Comparison of ENCODE assay signal across 14 cellular contexts in the genomic region with DNA sequence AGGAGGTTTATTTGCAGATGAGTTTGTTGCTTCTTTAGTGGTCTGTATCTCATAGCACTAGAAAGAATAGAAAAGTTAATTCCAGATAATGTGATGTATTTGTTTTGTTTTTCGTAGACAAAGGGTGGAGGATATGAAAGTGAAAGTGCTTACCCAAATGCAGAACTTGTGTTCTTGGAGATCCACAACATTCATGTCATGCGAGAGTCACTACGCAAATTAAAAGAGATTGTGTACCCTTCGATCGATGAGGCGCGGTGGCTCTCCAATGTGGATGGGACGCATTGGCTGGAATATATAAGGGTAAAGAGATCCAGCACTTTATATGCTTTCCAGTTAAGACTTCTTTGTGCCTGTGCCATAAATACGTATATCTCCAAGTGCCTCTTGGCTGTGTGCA. TPM values are rescaled to one million over a fixed set of nuclear protein-coding genes. Genes with fewer than 3 reads are reported as not detected.
DNase-seq lines count a peak whose midpoint lies in the region; ATAC-seq, FAIRE-seq and TF ChIP-seq lines count a peak whose summit lies in the region.
"Had no signal": no experiment of that assay in that cellular context is flagged by ENCODE, and none has a peak within 500 bp of the region (broad histone marks: within the 10 kb centered on the region; RNA-seq: fewer than 3 reads in every experiment).

No MANE protein-coding gene starts in this region.

- no peak for DNase-seq in GM12892 (ENCODE audit: insufficient read length)
- DNase-seq in activated CD4-positive, alpha-beta memory T cell treated with anti-CD3 and anti-CD28 coated beads, Interleukin-2, amount 10 ng/mL, durations not matched to agents 7 days and 5 days = no peak
- no peak for DNase-seq in natural killer cell
- DNase-seq in DMS79 (lab: John Stamatoyannopoulos, UW) = no peak
- DNase-seq in retina = no peak
- DNase-seq in PC-9 = no peak
- DNase-seq: GOT3, heart right ventricle, NCI-H1092, NCI-H446 treated with DMSO at 0.1 percent for 48 hours, tibial artery had no signal

- no TSS peak for BruUV-seq in PC-9 (replicated peaks; lab: Mats Ljungman, UMichigan)

- no peaks in the 10 kb centered on the region for H4K20me1 ChIP-seq in PC-9 (ENCODE audit: insufficient read depth)

- H3K9me2 ChIP-seq in PC-9 (ENCODE audit: insufficient read depth) = no peaks in the 10 kb centered on the region

- no peaks in the 10 kb centered on the region for H3K9me3 Mint-ChIP-seq in activated CD4-positive, alpha-beta memory T cell treated with anti-CD3 and anti-CD28 coated beads, Interleukin-2, amount 10 ng/mL, durations not matched to agents 7 days and 5 days
- H3K9me3 Mint-ChIP-seq in natural killer cell = no peaks in the 10 kb centered on the region

- H3K36me3 Mint-ChIP-seq in activated CD4-positive, alpha-beta memory T cell treated with anti-CD3 and anti-CD28 coated beads, Interleukin-2, amount 10 ng/mL, durations not matched to agents 7 days and 5 days (ENCODE audit: low read depth) = peaks cover 83% of the 10 kb centered on the region
- H3K36me3 Mint-ChIP-seq in natural killer cell = no peaks in the 10 kb centered on the region

- peak overlapping the region; percentile 8 for H3K4me3 Mint-ChIP-seq in activated CD4-positive, alpha-beta memory T cell treated with anti-CD3 and anti-CD28 coated beads, Interleukin-2, amount 10 ng/mL, durations not matched to agents 7 days and 5 days
- H3K4me3 Mint-ChIP-seq in natural killer cell = peak overlapping the region; percentile 29
- H3K4me3 Mint-ChIP-seq: brain had no signal

- peaks cover 19% of the 10 kb centered on the region for H3K36me3 ChIP-seq in PC-9 (ENCODE audit: low read depth)

- H3K27ac ChIP-seq in PC-9 = no peak overlapping the region
- H3K27ac ChIP-seq: tibial artery had no signal

- H3K4me2 ChIP-seq in PC-9 = no peak overlapping the region

- no peaks in the 10 kb centered on the region for H3K27me3 Mint-ChIP-seq in activated CD4-positive, alpha-beta memory T cell treated with anti-CD3 and anti-CD28 coated beads, Interleukin-2, amount 10 ng/mL, durations not matched to agents 7 days and 5 days
- H3K27me3 Mint-ChIP-seq in natural killer cell (ENCODE audit: low read depth in 2 of 2) = no peaks in the 10 kb centered on the region

- intact Hi-C loops in natural killer cell (cut with micrococcal nuclease) = no loop called here
- intact Hi-C loops in PC-9 (cut with micrococcal nuclease; ENCODE audit: unreplicated experiment) = no loop called here

- ATAC-seq in HG02759 (IDR thresholded peaks at IDR 0.05; ENCODE audit: unreplicated experiment) = peak; percentile 63
- ATAC-seq in natural killer cell = peak in 2 of 3 donors; percentile 24 to 28
- ATAC-seq: heart right ventricle had no signal

- H3K79me2 ChIP-seq in PC-9 (ENCODE audit: low read depth) = no peaks in the 10 kb centered on the region

- no peak for TF ChIP-seq POLR2A in GM12892 (IDR thresholded peaks at IDR 0.05; ENCODE audit: low read depth, low read length)

- no peak overlapping the region for H2AFZ ChIP-seq in PC-9

- peak overlapping the region; percentile 57 for H3K27ac Mint-ChIP-seq in activated CD4-positive, alpha-beta memory T cell treated with anti-CD3 and anti-CD28 coated beads, Interleukin-2, amount 10 ng/mL, durations not matched to agents 7 days and 5 days
- peak overlapping the region; percentile 64 to 85 for H3K27ac Mint-ChIP-seq in natural killer cell

- H3K27me3 ChIP-seq in PC-9 (ENCODE audit: insufficient read depth, low read depth) = no peaks in the 10 kb centered on the region
- H3K27me3 ChIP-seq: heart right ventricle, tibial artery had no signal

- TF ChIP-seq CTCF in natural killer cell (IDR thresholded peaks at IDR 0.05) (no peak), PC-9 (conservative IDR thresholded peaks at IDR 0.05) (no peak)

- H3K9me3 ChIP-seq in PC-9 (ENCODE audit: insufficient read depth, low read depth) = no peaks in the 10 kb centered on the region
- H3K9me3 ChIP-seq: heart right ventricle, tibial artery had no signal

- no peaks in the 10 kb centered on the region for H3F3A ChIP-seq in PC-9 (ENCODE audit: insufficient read depth, low read depth)

- H3K4me1 ChIP-seq in PC-9 (replicated peaks; ENCODE audit: insufficient read depth) = peaks cover under 1% of the 10 kb centered on the region; the same call in 1 of the 2 replicates
- H3K4me1 ChIP-seq: tibial artery had no signal

- peaks cover 29% of the 10 kb centered on the region for H3K4me1 Mint-ChIP-seq in activated CD4-positive, alpha-beta memory T cell treated with anti-CD3 and anti-CD28 coated beads, Interleukin-2, amount 10 ng/mL, durations not matched to agents 7 days and 5 days
- H3K4me1 Mint-ChIP-seq in natural killer cell = peaks cover 9 to 27% of the 10 kb centered on the region in 2 donors
- H3K4me1 Mint-ChIP-seq: brain had no signal

- POLR2A ChIA-PET in activated CD4-positive, alpha-beta memory T cell treated with anti-CD3 and anti-CD28 coated beads, Interleukin-2, amount 10 ng/mL, durations not matched to agents 7 days and 5 days (lab: Charles Lee) = interaction anchor here (1.3 kb wide), 1 partner anchor 10 kb away, joined by 3 read pairs; no protein-coding TSS in a partner anchor
- POLR2A ChIA-PET in PC-9 (lab: Charles Lee; ENCODE audit: unreplicated experiment) = no interaction called here

- no peak overlapping the region for H3K4me3 ChIP-seq in PC-9
- H3K4me3 ChIP-seq: heart right ventricle, tibial artery had no signal

- FAIRE-seq in GM12892 (lab: Jason Lieb, UNC) = peak; percentile 46
- FAIRE-seq: endometrium had no signal

- CTCF ChIA-PET in activated CD4-positive, alpha-beta memory T cell treated with anti-CD3 and anti-CD28 coated beads, Interleukin-2, amount 10 ng/mL, durations not matched to agents 7 days and 5 days (lab: Charles Lee) = no interaction called here
- CTCF ChIA-PET in PC-9 (lab: Charles Lee) = no interaction called here

RNA-seq across cellular contexts. Expression of gene MTMR1, which starts 43.3 kb away (rescaled TPM):
- 17.7 TPM for polyA plus RNA-seq in GM12892 (2012; ENCODE audit: missing spikeins)
- 10 to 100 TPM; 38.1 to 43.0 TPM for total RNA-seq in activated CD4-positive, alpha-beta memory T cell treated with anti-CD3 and anti-CD28 coated beads, Interleukin-2, amount 10 ng/mL, durations not matched to agents 7 days and 5 days
- total RNA-seq in natural killer cell (10 to 100 TPM; 43.0 to 45.1 (median 43.1) TPM), PC-9 (2021) (26.2 and 41.3 TPM in 2 replicates)
